8 cellular contexts compared by ENCODE assay signal in genomic region chr16:1474471-1474795, GRCh38. TPM values are rescaled to one million over a fixed set of nuclear protein-coding genes. Genes with fewer than 3 reads are reported as not detected.
A peak's percentile ranks its signal among the peaks of the same experiment; 100 is the strongest.
DNase-seq lines count a peak whose midpoint lies in the region; ATAC-seq and TF ChIP-seq lines count a peak whose summit lies in the region.

No MANE protein-coding gene starts in this region.

- ATAC-seq in GM21367 (IDR thresholded peaks at IDR 0.05; ENCODE audit: unreplicated experiment) (peak; percentile 16), HG02798 (IDR thresholded peaks at IDR 0.05; ENCODE audit: poor library complexity, unreplicated experiment) (no peak)

- intact Hi-C loops in esophagus muscularis mucosa (cut with DNase I): no loop called here

- H3K79me1 ChIP-seq in trophoblast cell (ENCODE audit: low read length): peaks cover 10% of the 10 kb centered on the region

- H2BK12ac ChIP-seq in trophoblast cell (ENCODE audit: low read length): no peak overlapping the region

- H2BK5ac ChIP-seq in trophoblast cell (ENCODE audit: low read depth, low read length, poor library complexity): peak overlapping the region; percentile 65

- H4K91ac ChIP-seq in trophoblast cell (ENCODE audit: low read depth, low read length): peak overlapping the region; percentile 97

- no peak overlapping the region for H3K23ac ChIP-seq in trophoblast cell (ENCODE audit: low read length)

- DNase-seq in AG10803 (ENCODE audit: low read depth) (no peak), NT2/D1 (ENCODE audit: low read depth, low spot score) (no peak), esophagus muscularis mucosa (ENCODE audit: extremely low spot score) (no peak), trophoblast cell (no peak), SHP77 (lab: John Stamatoyannopoulos, UW) (no peak), NCI-H1930 (lab: John Stamatoyannopoulos, UW) (no peak)

- peak overlapping the region; percentile 57 for H2AK5ac ChIP-seq in trophoblast cell (ENCODE audit: low read length)

- 0% methylated on average over 7 of the region's 43 CpGs for whole genome bisulfite sequencing in esophagus muscularis mucosa
- WGBS in trophoblast cell (ENCODE audit: extremely low coverage, insufficient coverage, insufficient read length): no CpG with 5 or more reads among the region's 43 CpGs

- H3K9ac ChIP-seq in NT2/D1 (ENCODE audit: insufficient read length, low read depth) (peak overlapping the region; percentile 95), trophoblast cell (ENCODE audit: low read length) (peak overlapping the region; percentile 93)

- no peak for TF ChIP-seq EP300 in esophagus muscularis mucosa (IDR thresholded peaks at IDR 0.05)

- peak overlapping the region; percentile 81 for H2BK120ac ChIP-seq in trophoblast cell (ENCODE audit: insufficient read depth, low read length, poor library complexity)

- H3K27me3 ChIP-seq in NT2/D1 (ENCODE audit: insufficient read depth, insufficient read length) (peaks cover 2% of the 10 kb centered on the region), esophagus muscularis mucosa (no peaks in the 10 kb centered on the region), trophoblast cell (ENCODE audit: insufficient read depth, low read length) (no peaks in the 10 kb centered on the region)

- H3K79me2 ChIP-seq in trophoblast cell (ENCODE audit: control insufficient read depth, insufficient read depth, low read length, poor library complexity): peaks cover 8% of the 10 kb centered on the region

- peak overlapping the region; percentile 99 for H3K4me2 ChIP-seq in trophoblast cell (ENCODE audit: low read length)

- peak overlapping the region; percentile 99 for H4K8ac ChIP-seq in trophoblast cell (ENCODE audit: low read depth, low read length)

- H3K14ac ChIP-seq in trophoblast cell (ENCODE audit: low read length): peak overlapping the region; percentile 86

- peak overlapping the region; percentile 65 for H3K4ac ChIP-seq in trophoblast cell (ENCODE audit: low read depth, low read length)

- no peak for TF ChIP-seq POLR2A in esophagus muscularis mucosa (IDR thresholded peaks at IDR 0.05; ENCODE audit: low read depth)

- peak overlapping the region; percentile 84 for H2AFZ ChIP-seq in trophoblast cell (ENCODE audit: insufficient read depth, low read length, poor library complexity)

- H3K4me3 ChIP-seq in AG10803 (ENCODE audit: low read length) (peak overlapping the region; percentile 63), NT2/D1 (ENCODE audit: insufficient read length, low read depth) (peak overlapping the region; percentile 87), esophagus muscularis mucosa (peak overlapping the region; percentile 75 to 96 (median 94)), trophoblast cell (ENCODE audit: low read depth, low read length) (peak overlapping the region; percentile 99)

- H3K18ac ChIP-seq in trophoblast cell (ENCODE audit: low read length): peak overlapping the region; percentile 94

- TF ChIP-seq CTCF in AG10803 (conservative IDR thresholded peaks at IDR 0.05; ENCODE audit: low read length) (no peak), esophagus muscularis mucosa (IDR thresholded peaks at IDR 0.05) (no peak)

- peak overlapping the region; percentile 84 to 96 (median 92) for H3K27ac ChIP-seq in esophagus muscularis mucosa (replicated peaks in 1 of 4)
- H3K27ac ChIP-seq in trophoblast cell (ENCODE audit: low read depth, low read length): no peak overlapping the region

- peak overlapping the region; percentile 92 for H4K12ac ChIP-seq in trophoblast cell (ENCODE audit: low read depth, low read length)

- peaks cover 4% of the 10 kb centered on the region for H3K36me3 ChIP-seq in NT2/D1 (ENCODE audit: insufficient read depth, insufficient read length, low read length)
- H3K36me3 ChIP-seq in esophagus muscularis mucosa: no peaks in the 10 kb centered on the region
- no peaks in the 10 kb centered on the region for H3K36me3 ChIP-seq in trophoblast cell (ENCODE audit: control insufficient read depth in 1 of 2, insufficient read depth in 2 of 2, low read length in 2 of 2)

- no peaks in the 10 kb centered on the region for H3K9me3 ChIP-seq in NT2/D1 (ENCODE audit: insufficient read depth, low read length)
- no peaks in the 10 kb centered on the region for H3K9me3 ChIP-seq in esophagus muscularis mucosa
- peaks cover 5% of the 10 kb centered on the region for H3K9me3 ChIP-seq in trophoblast cell (ENCODE audit: insufficient read depth, low read depth, low read length)

- H3K4me1 ChIP-seq in NT2/D1 (ENCODE audit: insufficient read depth, insufficient read length) (peaks cover 6% of the 10 kb centered on the region), esophagus muscularis mucosa (peaks cover 28 to 58% (median 48%) of the 10 kb centered on the region in 4 donors), trophoblast cell (ENCODE audit: control insufficient read depth in 1 of 2, insufficient read depth in 2 of 2, low read length in 2 of 2) (peaks cover 25 to 29% of the 10 kb centered on the region in 2 experiments)

RNA-seq across cellular contexts. Expression of gene CLCN7, which starts 0.4 kb away (rescaled TPM):
- 100 to 1,000 TPM in 1 of 4 donors, 10 to 100 TPM in 3; 41.5 to 130 (median 71.9) TPM for total RNA-seq in esophagus muscularis mucosa
- polyA plus RNA-seq in trophoblast cell (2013): 41.9 and 46.1 TPM in 2 replicates

RNA-seq across cellular contexts. Expression of gene PTX4, which starts 14.3 kb away (rescaled TPM):
- under 1 TPM in 3 of 4 donors, not detected in 1; 0.39 to 0.75 (median 0.66) TPM for total RNA-seq in esophagus muscularis mucosa
- polyA plus RNA-seq in trophoblast cell (2013): 0.04 TPM in 1 of 2 replicates, not detected in the other

RNA-seq across cellular contexts. Expression of gene TELO2, which starts 18.7 kb away (rescaled TPM):
- 10 to 100 TPM; 14.1 to 27.7 (median 18.4) TPM for total RNA-seq in esophagus muscularis mucosa
- 17.7 and 19.2 TPM in 2 replicates for polyA plus RNA-seq in trophoblast cell (2013)

RNA-seq across cellular contexts. Expression of gene CCDC154, which starts 30.1 kb away (rescaled TPM):
- under 1 TPM in 3 of 4 donors, not detected in 1; 0.17 to 0.58 (median 0.42) TPM for total RNA-seq in esophagus muscularis mucosa
- polyA plus RNA-seq in trophoblast cell (2013): 0.14 and 0.23 TPM in 2 replicates

RNA-seq across cellular contexts. Expression of gene PERCC1, which starts 43.6 kb away (rescaled TPM):
- total RNA-seq in esophagus muscularis mucosa: not detected
- not detected in 2 replicates for polyA plus RNA-seq in trophoblast cell (2013)
